In genomic region chr5:56244676-56245075, GRCh38 we compare ENCODE assay signal across 26 cellular contexts. TPM values are rescaled to one million over a fixed set of nuclear protein-coding genes. Genes with fewer than 3 reads are reported as not detected.
DNase-seq lines count a peak whose midpoint lies in the region; ATAC-seq, FAIRE-seq and TF ChIP-seq lines count a peak whose summit lies in the region.
"Had no signal": no experiment of that assay in that cellular context is flagged by ENCODE, and none has a peak within 500 bp of the region (broad histone marks: within the 10 kb centered on the region; RNA-seq: fewer than 3 reads in every experiment).

No MANE protein-coding gene starts in this region.

- TF ChIP-seq CTCF in fibroblast of the aortic adventitia (IDR thresholded peaks at IDR 0.05; ENCODE audit: insufficient read depth, low read length) (no peak), mesothelial cell of epicardium (IDR thresholded peaks at IDR 0.05; ENCODE audit: unreplicated experiment) (no peak)

- peaks cover 12% of the 10 kb centered on the region for H3K36me3 Mint-ChIP-seq in mesothelial cell of epicardium
- peaks cover 6% of the 10 kb centered on the region for H3K36me3 Mint-ChIP-seq in activated CD4-positive, alpha-beta T cell treated with anti-CD3 and anti-CD28 coated beads for 36 hours (ENCODE audit: low read depth)

- no peak overlapping the region for H3K4me3 Mint-ChIP-seq in mesothelial cell of epicardium
- H3K4me3 Mint-ChIP-seq in activated CD4-positive, alpha-beta T cell treated with anti-CD3 and anti-CD28 coated beads for 36 hours, result no peak overlapping the region

- no peak for TF ChIP-seq POLR2A in GM18505 (IDR thresholded peaks at IDR 0.05; ENCODE audit: borderline replicate concordance, extremely low read depth, insufficient read depth, insufficient read length)

- no peak overlapping the region for H3K4me3 ChIP-seq in fibroblast of the aortic adventitia (ENCODE audit: low read depth, low read length)
- H3K4me3 ChIP-seq: GM12878, PC-9 had no signal

- H3K27ac Mint-ChIP-seq in mesothelial cell of epicardium, result peak overlapping the region; percentile 31
- H3K27ac Mint-ChIP-seq in activated CD4-positive, alpha-beta T cell treated with anti-CD3 and anti-CD28 coated beads for 36 hours, result no peak overlapping the region

- CTCF ChIA-PET in activated CD4-positive, alpha-beta T cell treated with anti-CD3 and anti-CD28 coated beads for 36 hours (lab: Charles Lee), result interaction anchor here (0.7 kb wide), 1 partner anchor 26 kb away, joined by 4 read pairs; no protein-coding TSS in a partner anchor

- no peak for ATAC-seq in activated CD4-positive, alpha-beta T cell treated with anti-CD3 and anti-CD28 coated beads for 36 hours
- no peak for ATAC-seq in GM18505 (IDR thresholded peaks at IDR 0.05; ENCODE audit: unreplicated experiment)
- ATAC-seq: GM12878, HCT116 had no signal

- H3K9me3 Mint-ChIP-seq in mesothelial cell of epicardium, result peaks cover 26% of the 10 kb centered on the region
- H3K9me3 Mint-ChIP-seq in activated CD4-positive, alpha-beta T cell treated with anti-CD3 and anti-CD28 coated beads for 36 hours (ENCODE audit: low read depth), result peaks cover 12% of the 10 kb centered on the region

- intact Hi-C loops in activated CD4-positive, alpha-beta T cell treated with anti-CD3 and anti-CD28 coated beads for 36 hours (cut with DNase I, micrococcal nuclease), result no loop called here

- H3K27me3 Mint-ChIP-seq in mesothelial cell of epicardium (ENCODE audit: low read depth), result no peaks in the 10 kb centered on the region
- H3K27me3 Mint-ChIP-seq in activated CD4-positive, alpha-beta T cell treated with anti-CD3 and anti-CD28 coated beads for 36 hours, result no peaks in the 10 kb centered on the region

- H3K4me1 Mint-ChIP-seq in mesothelial cell of epicardium, result peaks cover 19% of the 10 kb centered on the region
- H3K4me1 Mint-ChIP-seq in activated CD4-positive, alpha-beta T cell treated with anti-CD3 and anti-CD28 coated beads for 36 hours, result no peaks in the 10 kb centered on the region

- POLR2A ChIA-PET in activated CD4-positive, alpha-beta T cell treated with anti-CD3 and anti-CD28 coated beads for 36 hours (lab: Charles Lee), result no interaction called here

- DNase-seq in DMS 273 (lab: John Stamatoyannopoulos, UW; ENCODE audit: unreplicated experiment) (peak; percentile 5), DMS 273 treated with DMSO at 0.1 percent for 48 hours (lab: John Stamatoyannopoulos, UW) (no peak), NCI-H226 (peak; percentile 17), fibroblast of the aortic adventitia (ENCODE audit: low read depth) (peak; percentile 29), mesothelial cell of epicardium (ENCODE audit: low spot score in 2 of 2, unreplicated experiment in 2 of 2) (no peak), frontal cortex (ENCODE audit: low spot score in 2 of 2) (no peak)
- no peak for DNase-seq in activated CD4-positive, alpha-beta T cell treated with anti-CD3 and anti-CD28 coated beads for 36 hours
- DNase-seq: 8988T; Calu3; GDM1; Kasumi-1; MV-4-11; NCI-H1105; NCI-H1436 treated with DMSO at 0.1 percent for 48 hours; NCI-H187 treated with DMSO at 0.1 percent for 48 hours; NCI-H2171 treated with DMSO at 0.1 percent for 48 hours; NCI-H748 treated with DMSO at 0.1 percent for 48 hours; NK-92 treated with Interleukin-12 subunit alpha and Interleukin-12 subunit beta, amount 100 ng/mL, for 24 hours; PC-9; Right ventricle myocardium superior had no signal

- no peak for FAIRE-seq in frontal cortex (lab: Jason Lieb, UNC)
- FAIRE-seq: GM12878, H1 had no signal

RNA-seq across cellular contexts. Expression of gene ANKRD55, which starts 11.5 kb away (rescaled TPM):
- total RNA-seq in fibroblast of the aortic adventitia (ENCODE audit: low replicate concordance) (0.57 TPM in 1 of 2 replicates, not detected in the other), mesothelial cell of epicardium (0.18 TPM in 1 of 3 replicates, not detected in the others), frontal cortex (2.0 TPM)
- 1 to 10 TPM; 3.7 to 5.7 TPM for total RNA-seq in activated CD4-positive, alpha-beta T cell treated with anti-CD3 and anti-CD28 coated beads for 36 hours
- total RNA-seq: Calu3, GM12878, H1, MCF 10A, PC-9, Right ventricle myocardium superior, SK-MEL-5 had no signal

Comparison
In these comparisons a context has a peak if more than half of its experiments do, and no peak if none do; other contexts are left out.
1. DNase-seq: peak in DMS 273 (single experiment), NCI-H226 (single experiment) and fibroblast of the aortic adventitia (single experiment); none in DMS 273 treated with DMSO at 0.1 percent for 48 hours (single experiment), mesothelial cell of epicardium (0 of 2), frontal cortex (0 of 2) and activated CD4-positive, alpha-beta T cell treated with anti-CD3 and anti-CD28 coated beads for 36 hours (single experiment).